In genomic region chr2:14690926-14691325, GRCh38 we compare ENCODE assay signal across 30 cellular contexts. TPM values are rescaled to one million over a fixed set of nuclear protein-coding genes. Genes with fewer than 3 reads are reported as not detected.
"Had no signal": no experiment of that assay in that cellular context is flagged by ENCODE, and none has a peak within 500 bp of the region (broad histone marks: within the 10 kb centered on the region; RNA-seq: fewer than 3 reads in every experiment).

No MANE protein-coding gene starts in this region.

- H3K9me3 ChIP-seq: lower lobe of right lung, neutrophil, psoas muscle, right lobe of liver, uterus had no signal

- H3K27ac Mint-ChIP-seq: mesothelial cell of epicardium; naive B cell; natural killer cell; nephron progenitor cell; neural progenitor cell; stimulated activated memory B cell treated with anti-CD40 and anti-IgM and Interleukin-4, amounts not matched to agents 10 μg/mL and 1 μg/mL and 100 μg/mL, for 72 hours; stimulated activated naive CD8-positive, alpha-beta T cell treated with anti-CD3 and anti-CD28 coated beads, Interleukin-15, amount 100 ng/mL, for 72 hours; type B pancreatic cell had no signal

- H3K4me3 ChIP-seq: lower lobe of right lung, neural progenitor cell, psoas muscle, right atrium auricular region, right lobe of liver, smooth muscle cell, tibial nerve, uterus had no signal

- H3K4me1 Mint-ChIP-seq: mesothelial cell of epicardium; naive B cell; natural killer cell; nephron progenitor cell; neural progenitor cell; stimulated activated memory B cell treated with anti-CD40 and anti-IgM and Interleukin-4, amounts not matched to agents 10 μg/mL and 1 μg/mL and 100 μg/mL, for 72 hours; stimulated activated naive CD8-positive, alpha-beta T cell treated with anti-CD3 and anti-CD28 coated beads, Interleukin-15, amount 100 ng/mL, for 72 hours had no signal

- FAIRE-seq: keratinocyte had no signal

- H3K27me3 ChIP-seq: neural progenitor cell, neutrophil, right atrium auricular region, right lobe of liver, tibial nerve, uterus had no signal

- H3K4me1 ChIP-seq: lower lobe of right lung, neural progenitor cell, parathyroid adenoma, psoas muscle, right atrium auricular region, right lobe of liver, tibial nerve, uterus had no signal

- H3K27ac ChIP-seq: lower lobe of right lung, neural progenitor cell, neutrophil, parathyroid adenoma, psoas muscle, right atrium auricular region, right lobe of liver, tibial nerve, uterus had no signal

- DNase-seq: kidney glomerular epithelial cell; left cardiac atrium; lower lobe of right lung; mesendoderm; naive B cell; natural killer cell; nephron progenitor cell; occipital lobe; psoas muscle; right lobe of liver; stimulated activated CD4-positive, alpha-beta T cell treated with anti-CD3 and anti-CD28 coated beads, Interleukin-1b, Interleukin-23, amount 100 ng/mL, for 48 hours; stimulated activated CD4-positive, alpha-beta T cell treated with anti-CD3 and anti-CD28 coated beads, Interleukin-2, amount 100 ng/mL, for 48 hours; stimulated activated CD4-positive, alpha-beta T cell treated with anti-CD3 and anti-CD28 coated beads, Interleukin-4, amount 100 ng/mL, for 4 hours; stimulated activated CD8-positive, alpha-beta memory T cell treated with anti-CD3 and anti-CD28 coated beads, Interleukin-4, amount 100 ng/mL, for 48 hours; stimulated activated naive CD4-positive, alpha-beta T cell treated with Interleukin-2 at 50 U/mL for 16 hours; stimulated activated naive CD8-positive, alpha-beta T cell treated with anti-CD3 and anti-CD28 coated beads, Interleukin-15, amount 100 ng/mL, for 72 hours; substantia nigra; uterus had no signal

- H3K9ac ChIP-seq: neural progenitor cell, parathyroid adenoma had no signal

- H2AFZ ChIP-seq: neural progenitor cell, parathyroid adenoma had no signal

- H3K4me2 ChIP-seq: neural progenitor cell, smooth muscle cell had no signal

- H3K36me3 Mint-ChIP-seq: naive B cell; neural progenitor cell; stimulated activated memory B cell treated with anti-CD40 and anti-IgM and Interleukin-4, amounts not matched to agents 10 μg/mL and 1 μg/mL and 100 μg/mL, for 72 hours; type B pancreatic cell had no signal

- H3K79me2 ChIP-seq: parathyroid adenoma had no signal

- ATAC-seq: left cardiac atrium; left lobe of liver; lower lobe of right lung; natural killer cell; psoas muscle; right lobe of liver; stimulated activated memory B cell treated with anti-CD40 and anti-IgM and Interleukin-4, amounts not matched to agents 10 μg/mL and 1 μg/mL and 100 μg/mL, for 72 hours; stimulated activated naive CD8-positive, alpha-beta T cell treated with anti-CD3 and anti-CD28 coated beads, Interleukin-15, amount 100 ng/mL, for 72 hours had no signal

- H3K4me3 Mint-ChIP-seq: mesothelial cell of epicardium; naive B cell; natural killer cell; nephron progenitor cell; neural progenitor cell; stimulated activated memory B cell treated with anti-CD40 and anti-IgM and Interleukin-4, amounts not matched to agents 10 μg/mL and 1 μg/mL and 100 μg/mL, for 72 hours; stimulated activated naive CD8-positive, alpha-beta T cell treated with anti-CD3 and anti-CD28 coated beads, Interleukin-15, amount 100 ng/mL, for 72 hours; type B pancreatic cell had no signal

- H3K36me3 ChIP-seq: lower lobe of right lung, neural progenitor cell, neutrophil, right atrium auricular region, right lobe of liver, tibial nerve, uterus had no signal

- H3K27me3 Mint-ChIP-seq: naive B cell; stimulated activated memory B cell treated with anti-CD40 and anti-IgM and Interleukin-4, amounts not matched to agents 10 μg/mL and 1 μg/mL and 100 μg/mL, for 72 hours; stimulated activated naive CD8-positive, alpha-beta T cell treated with anti-CD3 and anti-CD28 coated beads, Interleukin-15, amount 100 ng/mL, for 72 hours; type B pancreatic cell had no signal

RNA-seq across cellular contexts. Expression of gene LRATD1, which starts 58.4 kb away (rescaled TPM):
- total RNA-seq: natural killer cell, osteocyte had no signal
